Comparison of ENCODE assay signal across 1 cellular context in the genomic region with DNA sequence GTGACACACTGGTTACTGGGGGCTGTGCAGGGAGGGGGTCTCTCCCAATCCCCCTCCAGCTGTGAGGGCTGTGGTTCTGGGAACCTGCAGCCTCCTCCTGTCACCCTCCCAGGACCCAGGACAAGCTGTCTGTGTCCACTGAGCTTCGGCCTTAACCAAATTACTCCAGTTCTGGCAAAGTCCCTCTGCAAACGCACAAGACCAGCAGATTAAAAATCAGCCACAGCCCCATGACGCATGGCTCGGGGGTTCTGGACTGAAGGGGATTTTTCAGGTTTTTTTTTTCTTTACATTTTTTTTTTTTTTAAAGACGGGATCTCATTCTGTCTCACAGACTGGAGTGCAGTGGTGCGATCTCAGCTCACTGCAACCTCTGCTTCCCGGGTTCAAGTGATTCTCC.
A peak's percentile ranks its signal among the peaks of the same experiment; 100 is the strongest.
TF ChIP-seq lines count a peak whose summit lies in the region.

No MANE protein-coding gene starts in this region.

TF ChIP-seq in GM12878, 131 proteins besides CTCF, POLR2A, EP300 and RAD21 (continued from another document):
- peak; percentile 34 to 54; a peak in 1 of 4 replicates for TF ChIP-seq BHLHE40 (IDR thresholded peaks at IDR 0.05; ENCODE audit: borderline replicate concordance in 1 of 2, low read depth in 2 of 2, low read length in 1 of 2)
- TF ChIP-seq ZBED1 (IDR thresholded peaks at IDR 0.05; ENCODE audit: borderline replicate concordance), result no peak
- TF ChIP-seq GATAD2B (conservative IDR thresholded peaks at IDR 0.05; ENCODE audit: low read depth), result no peak
- no peak for TF ChIP-seq SIX5 (IDR thresholded peaks at IDR 0.05; ENCODE audit: low read depth, low read length, severe bottlenecking)
- peak; percentile 49; the same call in 1 of the 2 replicates for TF ChIP-seq NBN (IDR thresholded peaks at IDR 0.05)
- TF ChIP-seq, protein P1, sequence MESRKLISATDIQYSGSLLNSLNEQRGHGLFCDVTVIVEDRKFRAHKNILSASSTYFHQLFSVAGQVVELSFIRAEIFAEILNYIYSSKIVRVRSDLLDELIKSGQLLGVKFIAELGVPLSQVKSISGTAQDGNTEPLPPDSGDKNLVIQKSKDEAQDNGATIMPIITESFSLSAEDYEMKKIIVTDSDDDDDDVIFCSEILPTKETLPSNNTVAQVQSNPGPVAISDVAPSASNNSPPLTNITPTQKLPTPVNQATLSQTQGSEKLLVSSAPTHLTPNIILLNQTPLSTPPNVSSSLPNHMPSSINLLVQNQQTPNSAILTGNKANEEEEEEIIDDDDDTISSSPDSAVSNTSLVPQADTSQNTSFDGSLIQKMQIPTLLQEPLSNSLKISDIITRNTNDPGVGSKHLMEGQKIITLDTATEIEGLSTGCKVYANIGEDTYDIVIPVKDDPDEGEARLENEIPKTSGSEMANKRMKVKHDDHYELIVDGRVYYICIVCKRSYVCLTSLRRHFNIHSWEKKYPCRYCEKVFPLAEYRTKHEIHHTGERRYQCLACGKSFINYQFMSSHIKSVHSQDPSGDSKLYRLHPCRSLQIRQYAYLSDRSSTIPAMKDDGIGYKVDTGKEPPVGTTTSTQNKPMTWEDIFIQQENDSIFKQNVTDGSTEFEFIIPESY (IDR thresholded peaks at IDR 0.05), result no peak
- peak; percentile 89 for TF ChIP-seq ZNF384 (IDR thresholded peaks at IDR 0.05; ENCODE audit: borderline replicate concordance, low read depth, low read length)
- TF ChIP-seq GABPA (IDR thresholded peaks at IDR 0.05; ENCODE audit: low read depth), result no peak
- no peak for TF ChIP-seq NR2C1 (IDR thresholded peaks at IDR 0.05)
- TF ChIP-seq SMC3 (IDR thresholded peaks at IDR 0.05; ENCODE audit: borderline replicate concordance, low read length), result no peak
- TF ChIP-seq, protein P2, sequence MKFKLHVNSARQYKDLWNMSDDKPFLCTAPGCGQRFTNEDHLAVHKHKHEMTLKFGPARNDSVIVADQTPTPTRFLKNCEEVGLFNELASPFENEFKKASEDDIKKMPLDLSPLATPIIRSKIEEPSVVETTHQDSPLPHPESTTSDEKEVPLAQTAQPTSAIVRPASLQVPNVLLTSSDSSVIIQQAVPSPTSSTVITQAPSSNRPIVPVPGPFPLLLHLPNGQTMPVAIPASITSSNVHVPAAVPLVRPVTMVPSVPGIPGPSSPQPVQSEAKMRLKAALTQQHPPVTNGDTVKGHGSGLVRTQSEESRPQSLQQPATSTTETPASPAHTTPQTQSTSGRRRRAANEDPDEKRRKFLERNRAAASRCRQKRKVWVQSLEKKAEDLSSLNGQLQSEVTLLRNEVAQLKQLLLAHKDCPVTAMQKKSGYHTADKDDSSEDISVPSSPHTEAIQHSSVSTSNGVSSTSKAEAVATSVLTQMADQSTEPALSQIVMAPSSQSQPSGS (IDR thresholded peaks at IDR 0.05; ENCODE audit: low read length), result no peak
- TF ChIP-seq, protein P3, sequence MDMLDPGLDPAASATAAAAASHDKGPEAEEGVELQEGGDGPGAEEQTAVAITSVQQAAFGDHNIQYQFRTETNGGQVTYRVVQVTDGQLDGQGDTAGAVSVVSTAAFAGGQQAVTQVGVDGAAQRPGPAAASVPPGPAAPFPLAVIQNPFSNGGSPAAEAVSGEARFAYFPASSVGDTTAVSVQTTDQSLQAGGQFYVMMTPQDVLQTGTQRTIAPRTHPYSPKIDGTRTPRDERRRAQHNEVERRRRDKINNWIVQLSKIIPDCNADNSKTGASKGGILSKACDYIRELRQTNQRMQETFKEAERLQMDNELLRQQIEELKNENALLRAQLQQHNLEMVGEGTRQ (IDR thresholded peaks at IDR 0.05; ENCODE audit: borderline replicate concordance, low read depth, low read length), result no peak
- TF ChIP-seq, protein P4, sequence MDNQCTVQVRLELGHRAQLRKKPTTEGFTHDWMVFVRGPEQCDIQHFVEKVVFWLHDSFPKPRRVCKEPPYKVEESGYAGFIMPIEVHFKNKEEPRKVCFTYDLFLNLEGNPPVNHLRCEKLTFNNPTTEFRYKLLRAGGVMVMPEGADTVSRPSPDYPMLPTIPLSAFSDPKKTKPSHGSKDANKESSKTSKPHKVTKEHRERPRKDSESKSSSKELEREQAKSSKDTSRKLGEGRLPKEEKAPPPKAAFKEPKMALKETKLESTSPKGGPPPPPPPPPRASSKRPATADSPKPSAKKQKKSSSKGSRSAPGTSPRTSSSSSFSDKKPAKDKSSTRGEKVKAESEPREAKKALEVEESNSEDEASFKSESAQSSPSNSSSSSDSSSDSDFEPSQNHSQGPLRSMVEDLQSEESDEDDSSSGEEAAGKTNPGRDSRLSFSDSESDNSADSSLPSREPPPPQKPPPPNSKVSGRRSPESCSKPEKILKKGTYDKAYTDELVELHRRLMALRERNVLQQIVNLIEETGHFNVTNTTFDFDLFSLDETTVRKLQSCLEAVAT (IDR thresholded peaks at IDR 0.05), result 0 out of 2 replicates have a peak, but pooled peaks have one; percentile 17
- peak; percentile 45 to 47 for TF ChIP-seq IKZF2 (IDR thresholded peaks at IDR 0.05)
- no peak for TF ChIP-seq ESRRA (IDR thresholded peaks at IDR 0.05; ENCODE audit: low read length)
- TF ChIP-seq, protein P5, sequence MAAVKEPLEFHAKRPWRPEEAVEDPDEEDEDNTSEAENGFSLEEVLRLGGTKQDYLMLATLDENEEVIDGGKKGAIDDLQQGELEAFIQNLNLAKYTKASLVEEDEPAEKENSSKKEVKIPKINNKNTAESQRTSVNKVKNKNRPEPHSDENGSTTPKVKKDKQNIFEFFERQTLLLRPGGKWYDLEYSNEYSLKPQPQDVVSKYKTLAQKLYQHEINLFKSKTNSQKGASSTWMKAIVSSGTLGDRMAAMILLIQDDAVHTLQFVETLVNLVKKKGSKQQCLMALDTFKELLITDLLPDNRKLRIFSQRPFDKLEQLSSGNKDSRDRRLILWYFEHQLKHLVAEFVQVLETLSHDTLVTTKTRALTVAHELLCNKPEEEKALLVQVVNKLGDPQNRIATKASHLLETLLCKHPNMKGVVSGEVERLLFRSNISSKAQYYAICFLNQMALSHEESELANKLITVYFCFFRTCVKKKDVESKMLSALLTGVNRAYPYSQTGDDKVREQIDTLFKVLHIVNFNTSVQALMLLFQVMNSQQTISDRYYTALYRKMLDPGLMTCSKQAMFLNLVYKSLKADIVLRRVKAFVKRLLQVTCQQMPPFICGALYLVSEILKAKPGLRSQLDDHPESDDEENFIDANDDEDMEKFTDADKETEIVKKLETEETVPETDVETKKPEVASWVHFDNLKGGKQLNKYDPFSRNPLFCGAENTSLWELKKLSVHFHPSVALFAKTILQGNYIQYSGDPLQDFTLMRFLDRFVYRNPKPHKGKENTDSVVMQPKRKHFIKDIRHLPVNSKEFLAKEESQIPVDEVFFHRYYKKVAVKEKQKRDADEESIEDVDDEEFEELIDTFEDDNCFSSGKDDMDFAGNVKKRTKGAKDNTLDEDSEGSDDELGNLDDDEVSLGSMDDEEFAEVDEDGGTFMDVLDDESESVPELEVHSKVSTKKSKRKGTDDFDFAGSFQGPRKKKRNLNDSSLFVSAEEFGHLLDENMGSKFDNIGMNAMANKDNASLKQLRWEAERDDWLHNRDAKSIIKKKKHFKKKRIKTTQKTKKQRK (IDR thresholded peaks at IDR 0.05; ENCODE audit: low read depth, low read length), result no peak
- peak; percentile 47 for TF ChIP-seq RELA (IDR thresholded peaks at IDR 0.05; ENCODE audit: borderline replicate concordance, partially characterized antibody)
- no peak for TF ChIP-seq CBX5 (IDR thresholded peaks at IDR 0.05; ENCODE audit: low read depth)
- no peak for TF ChIP-seq SMAD5 (IDR thresholded peaks at IDR 0.05; ENCODE audit: low read depth)
- no peak for TF ChIP-seq CREB1 (IDR thresholded peaks at IDR 0.05; ENCODE audit: low read depth)
- no peak for TF ChIP-seq NFIC (IDR thresholded peaks at IDR 0.05; ENCODE audit: low read depth, low read length)
- TF ChIP-seq BCL11A (IDR thresholded peaks at IDR 0.05; ENCODE audit: low read depth, low read length), result 0 out of 2 replicates have a peak, but pooled peaks have one; percentile 21
- TF ChIP-seq, protein P6, sequence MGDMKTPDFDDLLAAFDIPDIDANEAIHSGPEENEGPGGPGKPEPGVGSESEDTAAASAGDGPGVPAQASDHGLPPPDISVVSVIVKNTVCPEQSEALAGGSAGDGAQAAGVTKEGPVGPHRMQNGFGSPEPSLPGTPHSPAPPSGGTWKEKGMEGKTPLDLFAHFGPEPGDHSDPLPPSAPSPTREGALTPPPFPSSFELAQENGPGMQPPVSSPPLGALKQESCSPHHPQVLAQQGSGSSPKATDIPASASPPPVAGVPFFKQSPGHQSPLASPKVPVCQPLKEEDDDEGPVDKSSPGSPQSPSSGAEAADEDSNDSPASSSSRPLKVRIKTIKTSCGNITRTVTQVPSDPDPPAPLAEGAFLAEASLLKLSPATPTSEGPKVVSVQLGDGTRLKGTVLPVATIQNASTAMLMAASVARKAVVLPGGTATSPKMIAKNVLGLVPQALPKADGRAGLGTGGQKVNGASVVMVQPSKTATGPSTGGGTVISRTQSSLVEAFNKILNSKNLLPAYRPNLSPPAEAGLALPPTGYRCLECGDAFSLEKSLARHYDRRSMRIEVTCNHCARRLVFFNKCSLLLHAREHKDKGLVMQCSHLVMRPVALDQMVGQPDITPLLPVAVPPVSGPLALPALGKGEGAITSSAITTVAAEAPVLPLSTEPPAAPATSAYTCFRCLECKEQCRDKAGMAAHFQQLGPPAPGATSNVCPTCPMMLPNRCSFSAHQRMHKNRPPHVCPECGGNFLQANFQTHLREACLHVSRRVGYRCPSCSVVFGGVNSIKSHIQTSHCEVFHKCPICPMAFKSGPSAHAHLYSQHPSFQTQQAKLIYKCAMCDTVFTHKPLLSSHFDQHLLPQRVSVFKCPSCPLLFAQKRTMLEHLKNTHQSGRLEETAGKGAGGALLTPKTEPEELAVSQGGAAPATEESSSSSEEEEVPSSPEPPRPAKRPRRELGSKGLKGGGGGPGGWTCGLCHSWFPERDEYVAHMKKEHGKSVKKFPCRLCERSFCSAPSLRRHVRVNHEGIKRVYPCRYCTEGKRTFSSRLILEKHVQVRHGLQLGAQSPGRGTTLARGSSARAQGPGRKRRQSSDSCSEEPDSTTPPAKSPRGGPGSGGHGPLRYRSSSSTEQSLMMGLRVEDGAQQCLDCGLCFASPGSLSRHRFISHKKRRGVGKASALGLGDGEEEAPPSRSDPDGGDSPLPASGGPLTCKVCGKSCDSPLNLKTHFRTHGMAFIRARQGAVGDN (IDR thresholded peaks at IDR 0.05), result peak; percentile 52; the same call in 1 of the 2 replicates
- no peak for TF ChIP-seq IKZF1 (conservative IDR thresholded peaks at IDR 0.05)
- TF ChIP-seq, protein P7, sequence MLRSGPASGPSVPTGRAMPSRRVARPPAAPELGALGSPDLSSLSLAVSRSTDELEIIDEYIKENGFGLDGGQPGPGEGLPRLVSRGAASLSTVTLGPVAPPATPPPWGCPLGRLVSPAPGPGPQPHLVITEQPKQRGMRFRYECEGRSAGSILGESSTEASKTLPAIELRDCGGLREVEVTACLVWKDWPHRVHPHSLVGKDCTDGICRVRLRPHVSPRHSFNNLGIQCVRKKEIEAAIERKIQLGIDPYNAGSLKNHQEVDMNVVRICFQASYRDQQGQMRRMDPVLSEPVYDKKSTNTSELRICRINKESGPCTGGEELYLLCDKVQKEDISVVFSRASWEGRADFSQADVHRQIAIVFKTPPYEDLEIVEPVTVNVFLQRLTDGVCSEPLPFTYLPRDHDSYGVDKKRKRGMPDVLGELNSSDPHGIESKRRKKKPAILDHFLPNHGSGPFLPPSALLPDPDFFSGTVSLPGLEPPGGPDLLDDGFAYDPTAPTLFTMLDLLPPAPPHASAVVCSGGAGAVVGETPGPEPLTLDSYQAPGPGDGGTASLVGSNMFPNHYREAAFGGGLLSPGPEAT (IDR thresholded peaks at IDR 0.05; ENCODE audit: low read depth), result peak; percentile 81
- TF ChIP-seq, protein P8, sequence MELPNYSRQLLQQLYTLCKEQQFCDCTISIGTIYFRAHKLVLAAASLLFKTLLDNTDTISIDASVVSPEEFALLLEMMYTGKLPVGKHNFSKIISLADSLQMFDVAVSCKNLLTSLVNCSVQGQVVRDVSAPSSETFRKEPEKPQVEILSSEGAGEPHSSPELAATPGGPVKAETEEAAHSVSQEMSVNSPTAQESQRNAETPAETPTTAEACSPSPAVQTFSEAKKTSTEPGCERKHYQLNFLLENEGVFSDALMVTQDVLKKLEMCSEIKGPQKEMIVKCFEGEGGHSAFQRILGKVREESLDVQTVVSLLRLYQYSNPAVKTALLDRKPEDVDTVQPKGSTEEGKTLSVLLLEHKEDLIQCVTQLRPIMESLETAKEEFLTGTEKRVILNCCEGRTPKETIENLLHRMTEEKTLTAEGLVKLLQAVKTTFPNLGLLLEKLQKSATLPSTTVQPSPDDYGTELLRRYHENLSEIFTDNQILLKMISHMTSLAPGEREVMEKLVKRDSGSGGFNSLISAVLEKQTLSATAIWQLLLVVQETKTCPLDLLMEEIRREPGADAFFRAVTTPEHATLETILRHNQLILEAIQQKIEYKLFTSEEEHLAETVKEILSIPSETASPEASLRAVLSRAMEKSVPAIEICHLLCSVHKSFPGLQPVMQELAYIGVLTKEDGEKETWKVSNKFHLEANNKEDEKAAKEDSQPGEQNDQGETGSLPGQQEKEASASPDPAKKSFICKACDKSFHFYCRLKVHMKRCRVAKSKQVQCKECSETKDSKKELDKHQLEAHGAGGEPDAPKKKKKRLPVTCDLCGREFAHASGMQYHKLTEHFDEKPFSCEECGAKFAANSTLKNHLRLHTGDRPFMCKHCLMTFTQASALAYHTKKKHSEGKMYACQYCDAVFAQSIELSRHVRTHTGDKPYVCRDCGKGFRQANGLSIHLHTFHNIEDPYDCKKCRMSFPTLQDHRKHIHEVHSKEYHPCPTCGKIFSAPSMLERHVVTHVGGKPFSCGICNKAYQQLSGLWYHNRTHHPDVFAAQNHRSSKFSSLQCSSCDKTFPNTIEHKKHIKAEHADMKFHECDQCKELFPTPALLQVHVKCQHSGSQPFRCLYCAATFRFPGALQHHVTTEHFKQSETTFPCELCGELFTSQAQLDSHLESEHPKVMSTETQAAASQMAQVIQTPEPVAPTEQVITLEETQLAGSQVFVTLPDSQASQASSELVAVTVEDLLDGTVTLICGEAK (IDR thresholded peaks at IDR 0.05; ENCODE audit: borderline replicate concordance), result no peak
- peak; percentile 15; the same call in 1 of the 2 replicates for TF ChIP-seq NR2F1 (conservative IDR thresholded peaks at IDR 0.05)
- 0 out of 2 replicates have a peak, but pooled peaks have one; percentile 40 for TF ChIP-seq CREM (IDR thresholded peaks at IDR 0.05; ENCODE audit: low read depth)
- TF ChIP-seq POLR2AphosphoS5 (IDR thresholded peaks at IDR 0.05; ENCODE audit: low read length), result no peak
- TF ChIP-seq JUNB (IDR thresholded peaks at IDR 0.05), result no peak
